ENCODE assay signal across 21 cellular contexts in the genomic region with DNA sequence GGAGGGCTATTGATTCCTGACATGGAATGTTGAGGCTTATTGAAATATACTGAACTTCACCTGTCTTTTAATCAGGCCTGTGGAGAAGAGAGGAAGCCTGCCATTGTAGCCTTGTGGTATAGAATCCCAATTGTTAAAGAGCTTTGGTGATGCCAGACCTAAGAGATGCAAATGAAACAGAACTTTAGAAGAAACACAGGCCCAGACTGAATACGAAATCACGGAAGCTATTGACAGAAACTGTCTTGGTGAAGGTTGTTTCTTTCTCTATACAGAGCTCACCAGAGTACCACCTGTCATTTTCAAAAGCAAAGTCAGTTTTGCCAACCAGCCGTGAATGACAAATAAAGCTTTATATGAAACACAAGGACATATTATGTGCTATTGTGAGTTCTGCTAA.
DNase-seq lines count a peak whose midpoint lies in the region; ATAC-seq and TF ChIP-seq lines count a peak whose summit lies in the region.
"Had no signal": no experiment of that assay in that cellular context is flagged by ENCODE, and none has a peak within 500 bp of the region (broad histone marks: within the 10 kb centered on the region; RNA-seq: fewer than 3 reads in every experiment).

No MANE protein-coding gene starts in this region.

- no peak overlapping the region for H3K4me2 ChIP-seq in mesendoderm (ENCODE audit: low read length)

- H3K27me3 ChIP-seq in HAP-1 (ENCODE audit: low read depth) (no peaks in the 10 kb centered on the region), uterus (no peaks in the 10 kb centered on the region), mesendoderm (ENCODE audit: insufficient read depth, low read length, poor library complexity) (no peaks in the 10 kb centered on the region)
- H3K27me3 ChIP-seq: body of pancreas had no signal

- H3K56ac ChIP-seq in mesendoderm (ENCODE audit: low read length) = no peak overlapping the region

- TF ChIP-seq CTCF in WTC11 (IDR thresholded peaks at IDR 0.05) (no peak), uterus (IDR thresholded peaks at IDR 0.05) (no peak)

- peak; percentile 99 for ATAC-seq in WTC11
- no peak for ATAC-seq in HG03135 (IDR thresholded peaks at IDR 0.05; ENCODE audit: unreplicated experiment)
- no peak for ATAC-seq in HG03439 (IDR thresholded peaks at IDR 0.05; ENCODE audit: unreplicated experiment)
- ATAC-seq: activated CD4-positive, CD25-positive, alpha-beta regulatory T cell treated with anti-CD3 and anti-CD28 coated beads, Interleukin-2, amount 50 U/mL, for 24 hours; body of pancreas; SK-N-SH treated with all-trans-retinoic acid at 6 μM for 48 hours had no signal

- peak; percentile 88 for DNase-seq in DMS153 (lab: John Stamatoyannopoulos, UW)
- peak; percentile 9 to 41 for DNase-seq in HAP-1 (ENCODE audit: low spot score in 2 of 2)
- DNase-seq in NCI-H2107 (lab: John Stamatoyannopoulos, UW) = peak; percentile 60
- DNase-seq in WTC11 (ENCODE audit: low spot score) = no peak
- DNase-seq in uterus = no peak
- DNase-seq in mesendoderm = no peak
- DNase-seq: body of pancreas; CD4-positive, CD25-positive, alpha-beta regulatory T cell; head of caudate nucleus; HFFc6; NCI-H1048; nucleus accumbens; stimulated activated CD4-positive, alpha-beta T cell treated with anti-CD3 and anti-CD28 coated beads, Interleukin-12 subunit alpha, Interleukin-12 subunit beta, amount 100 ng/mL, for 4 hours; T-helper 9 cell had no signal

- H2AK5ac ChIP-seq in mesendoderm (ENCODE audit: low read length) = no peak overlapping the region

- H3K27me3 Mint-ChIP-seq in WTC11 (ENCODE audit: low read depth) = no peaks in the 10 kb centered on the region
- H3K27me3 Mint-ChIP-seq: activated naive CD8-positive, alpha-beta T cell; CD4-positive, CD25-positive, alpha-beta regulatory T cell had no signal

- H3K27ac Mint-ChIP-seq in WTC11 = no peak overlapping the region
- H3K27ac Mint-ChIP-seq: activated naive CD8-positive, alpha-beta T cell; CD4-positive, CD25-positive, alpha-beta regulatory T cell; HFFc6 had no signal

- CTCF ChIA-PET in WTC11 (lab: Charles Lee) = interaction anchor here (1.0 to 1.1 kb wide), 2 partner anchors 76 to 462 kb away, joined by 3 to 6 read pairs; no protein-coding TSS in a partner anchor

- no peak overlapping the region for H3K18ac ChIP-seq in mesendoderm (ENCODE audit: low read length)

- no peaks in the 10 kb centered on the region for H3K79me1 ChIP-seq in mesendoderm (ENCODE audit: low read length)

- intact Hi-C loops in uterus (cut with DNase I; ENCODE audit: low total_unique reads) = no loop called here

- H3K4me3 Mint-ChIP-seq in WTC11 = no peak overlapping the region
- H3K4me3 Mint-ChIP-seq: activated naive CD8-positive, alpha-beta T cell; CD4-positive, CD25-positive, alpha-beta regulatory T cell; HFFc6 had no signal

- H3K23ac ChIP-seq in mesendoderm (ENCODE audit: low read length) = no peak overlapping the region

- no peaks in the 10 kb centered on the region for H3K9me3 Mint-ChIP-seq in WTC11
- H3K9me3 Mint-ChIP-seq: HFFc6 had no signal

- no CpG with 5 or more reads among the region's 3 CpGs for WGBS in mesendoderm (ENCODE audit: extremely low coverage, insufficient coverage, low lambda C conversion rate)

- H4K5ac ChIP-seq in mesendoderm (ENCODE audit: low read length) = no peak overlapping the region

- H3K4me3 ChIP-seq in HAP-1 (no peak overlapping the region), uterus (no peak overlapping the region), mesendoderm (ENCODE audit: low read length) (no peak overlapping the region)
- H3K4me3 ChIP-seq: body of pancreas, lung had no signal

- H2BK120ac ChIP-seq in mesendoderm (ENCODE audit: low read depth, low read length) = no peak overlapping the region

- H4K8ac ChIP-seq in mesendoderm (ENCODE audit: low read depth, low read length) = no peak overlapping the region

- H3K36me3 ChIP-seq in HAP-1 (replicated peaks) (no peaks in the 10 kb centered on the region), uterus (no peaks in the 10 kb centered on the region), mesendoderm (ENCODE audit: control insufficient read depth, insufficient read depth, low read length) (no peaks in the 10 kb centered on the region)

- POLR2A ChIA-PET in WTC11 (lab: Charles Lee) = no interaction called here

- in situ Hi-C loops in HAP-1 (cut with MboI; ENCODE audit: low sequenced_read_pairs) = no loop called here

- no peaks in the 10 kb centered on the region for H3K36me3 Mint-ChIP-seq in WTC11
- H3K36me3 Mint-ChIP-seq: activated naive CD8-positive, alpha-beta T cell; CD4-positive, CD25-positive, alpha-beta regulatory T cell had no signal

- H3K4ac ChIP-seq in mesendoderm (ENCODE audit: low read depth, low read length) = no peak overlapping the region

- H3K27ac ChIP-seq in uterus (no peak overlapping the region), mesendoderm (ENCODE audit: low read depth, low read length) (no peak overlapping the region)
- H3K27ac ChIP-seq: body of pancreas, RWPE1 had no signal

- H3K9ac ChIP-seq in mesendoderm (ENCODE audit: low read length) = no peak overlapping the region

- no peak overlapping the region for H2BK15ac ChIP-seq in mesendoderm (replicated peaks; ENCODE audit: low read depth)

- peaks cover 12% of the 10 kb centered on the region for H3K4me1 ChIP-seq in HAP-1
- H3K4me1 ChIP-seq in uterus = no peaks in the 10 kb centered on the region
- H3K4me1 ChIP-seq in mesendoderm (ENCODE audit: control insufficient read depth, low read depth, low read length) = no peaks in the 10 kb centered on the region
- H3K4me1 ChIP-seq: body of pancreas had no signal

- no peaks in the 10 kb centered on the region for H3K9me3 ChIP-seq in HAP-1
- no peaks in the 10 kb centered on the region for H3K9me3 ChIP-seq in uterus
- H3K9me3 ChIP-seq: body of pancreas had no signal

- TF ChIP-seq POLR2A in uterus (IDR thresholded peaks at IDR 0.05) = no peak

- H3K4me1 Mint-ChIP-seq in WTC11 = peaks cover 18% of the 10 kb centered on the region
- H3K4me1 Mint-ChIP-seq: CD4-positive, CD25-positive, alpha-beta regulatory T cell had no signal

- no peaks in the 10 kb centered on the region for H3K79me2 ChIP-seq in mesendoderm (ENCODE audit: control insufficient read depth, insufficient read depth, low read length)

- no peak overlapping the region for H2BK5ac ChIP-seq in mesendoderm (ENCODE audit: low read length)

TF ChIP-seq in WTC11, 78 proteins besides CTCF, POLR2A, EP300 and RAD21 (continues in another document):
- TF ChIP-seq, protein P1, sequence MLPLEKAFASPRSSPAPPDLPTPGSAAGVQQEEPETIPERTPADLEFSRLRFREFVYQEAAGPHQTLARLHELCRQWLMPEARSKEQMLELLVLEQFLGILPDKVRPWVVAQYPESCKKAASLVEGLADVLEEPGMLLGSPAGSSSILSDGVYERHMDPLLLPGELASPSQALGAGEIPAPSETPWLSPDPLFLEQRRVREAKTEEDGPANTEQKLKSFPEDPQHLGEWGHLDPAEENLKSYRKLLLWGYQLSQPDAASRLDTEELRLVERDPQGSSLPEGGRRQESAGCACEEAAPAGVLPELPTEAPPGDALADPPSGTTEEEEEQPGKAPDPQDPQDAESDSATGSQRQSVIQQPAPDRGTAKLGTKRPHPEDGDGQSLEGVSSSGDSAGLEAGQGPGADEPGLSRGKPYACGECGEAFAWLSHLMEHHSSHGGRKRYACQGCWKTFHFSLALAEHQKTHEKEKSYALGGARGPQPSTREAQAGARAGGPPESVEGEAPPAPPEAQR (CRISPR knock-in tag; IDR thresholded peaks at IDR 0.05) = no peak
- TF ChIP-seq, protein P2, sequence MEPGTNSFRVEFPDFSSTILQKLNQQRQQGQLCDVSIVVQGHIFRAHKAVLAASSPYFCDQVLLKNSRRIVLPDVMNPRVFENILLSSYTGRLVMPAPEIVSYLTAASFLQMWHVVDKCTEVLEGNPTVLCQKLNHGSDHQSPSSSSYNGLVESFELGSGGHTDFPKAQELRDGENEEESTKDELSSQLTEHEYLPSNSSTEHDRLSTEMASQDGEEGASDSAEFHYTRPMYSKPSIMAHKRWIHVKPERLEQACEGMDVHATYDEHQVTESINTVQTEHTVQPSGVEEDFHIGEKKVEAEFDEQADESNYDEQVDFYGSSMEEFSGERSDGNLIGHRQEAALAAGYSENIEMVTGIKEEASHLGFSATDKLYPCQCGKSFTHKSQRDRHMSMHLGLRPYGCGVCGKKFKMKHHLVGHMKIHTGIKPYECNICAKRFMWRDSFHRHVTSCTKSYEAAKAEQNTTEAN (CRISPR knock-in tag; IDR thresholded peaks at IDR 0.05) = no peak
- TF ChIP-seq ZNF396 (CRISPR knock-in tag; IDR thresholded peaks at IDR 0.05; ENCODE audit: borderline replicate concordance) = no peak
- TF ChIP-seq CREB1 (CRISPR knock-in tag; IDR thresholded peaks at IDR 0.05) = no peak
- TF ChIP-seq, protein P3, sequence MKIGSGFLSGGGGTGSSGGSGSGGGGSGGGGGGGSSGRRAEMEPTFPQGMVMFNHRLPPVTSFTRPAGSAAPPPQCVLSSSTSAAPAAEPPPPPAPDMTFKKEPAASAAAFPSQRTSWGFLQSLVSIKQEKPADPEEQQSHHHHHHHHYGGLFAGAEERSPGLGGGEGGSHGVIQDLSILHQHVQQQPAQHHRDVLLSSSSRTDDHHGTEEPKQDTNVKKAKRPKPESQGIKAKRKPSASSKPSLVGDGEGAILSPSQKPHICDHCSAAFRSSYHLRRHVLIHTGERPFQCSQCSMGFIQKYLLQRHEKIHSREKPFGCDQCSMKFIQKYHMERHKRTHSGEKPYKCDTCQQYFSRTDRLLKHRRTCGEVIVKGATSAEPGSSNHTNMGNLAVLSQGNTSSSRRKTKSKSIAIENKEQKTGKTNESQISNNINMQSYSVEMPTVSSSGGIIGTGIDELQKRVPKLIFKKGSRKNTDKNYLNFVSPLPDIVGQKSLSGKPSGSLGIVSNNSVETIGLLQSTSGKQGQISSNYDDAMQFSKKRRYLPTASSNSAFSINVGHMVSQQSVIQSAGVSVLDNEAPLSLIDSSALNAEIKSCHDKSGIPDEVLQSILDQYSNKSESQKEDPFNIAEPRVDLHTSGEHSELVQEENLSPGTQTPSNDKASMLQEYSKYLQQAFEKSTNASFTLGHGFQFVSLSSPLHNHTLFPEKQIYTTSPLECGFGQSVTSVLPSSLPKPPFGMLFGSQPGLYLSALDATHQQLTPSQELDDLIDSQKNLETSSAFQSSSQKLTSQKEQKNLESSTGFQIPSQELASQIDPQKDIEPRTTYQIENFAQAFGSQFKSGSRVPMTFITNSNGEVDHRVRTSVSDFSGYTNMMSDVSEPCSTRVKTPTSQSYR (CRISPR knock-in tag; IDR thresholded peaks at IDR 0.05) = no peak
- no peak for TF ChIP-seq ZBTB21 (CRISPR knock-in tag; IDR thresholded peaks at IDR 0.05; ENCODE audit: borderline replicate concordance)
- TF ChIP-seq SMAD4 (CRISPR knock-in tag; IDR thresholded peaks at IDR 0.05) = no peak

Comparison
In these comparisons a context has a peak if more than half of its experiments do, and no peak if none do; other contexts are left out.
1. DNase-seq: peak in DMS153 (single experiment), HAP-1 (2 of 2) and NCI-H2107 (single experiment); none in WTC11 (single experiment), uterus (0 of 2) and mesendoderm (single experiment).